9 cellular contexts compared by ENCODE assay signal in the genomic region with DNA sequence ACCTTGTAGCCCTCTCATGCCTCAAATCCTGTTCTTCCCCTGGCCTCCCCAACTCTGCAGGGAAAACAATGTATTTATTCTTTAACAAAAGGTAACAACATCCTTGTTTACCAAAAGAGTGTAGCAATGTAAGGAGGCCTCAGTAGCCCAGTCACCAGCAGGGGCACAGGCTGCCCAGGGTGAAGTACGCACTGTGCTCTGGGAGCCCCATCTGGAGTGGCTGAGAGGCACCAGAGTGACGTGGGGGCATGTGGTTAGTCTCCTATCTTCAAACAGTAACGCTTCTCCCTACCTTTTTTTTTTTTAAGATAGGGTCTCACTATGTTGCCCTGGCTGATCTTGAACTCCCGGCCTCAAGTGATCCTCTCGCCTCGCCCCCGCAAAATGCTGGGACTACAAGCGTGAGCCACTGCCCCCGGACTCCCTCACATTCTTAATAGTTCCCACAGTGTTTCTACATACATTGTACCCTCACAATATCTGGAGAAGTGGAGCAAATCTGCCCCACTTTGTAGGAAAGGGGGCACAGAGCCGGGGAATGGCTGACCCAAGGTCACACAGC. TPM values are rescaled to one million over a fixed set of nuclear protein-coding genes. Genes with fewer than 3 reads are reported as not detected.
DNase-seq lines count a peak whose midpoint lies in the region; ATAC-seq and TF ChIP-seq lines count a peak whose summit lies in the region.
"Had no signal": no experiment of that assay in that cellular context is flagged by ENCODE, and none has a peak within 500 bp of the region (broad histone marks: within the 10 kb centered on the region; RNA-seq: fewer than 3 reads in every experiment).

No MANE protein-coding gene starts in this region.

- no peak for TF ChIP-seq POLR2A in body of pancreas (IDR thresholded peaks at IDR 0.05)

- H3K9me3 ChIP-seq in body of pancreas: no peaks in the 10 kb centered on the region
- H3K9me3 ChIP-seq in naive thymus-derived CD4-positive, alpha-beta T cell (ENCODE audit: control insufficient read depth in 2 of 3, low read length in 3 of 3): no peaks in the 10 kb centered on the region

- peaks cover 73% of the 10 kb centered on the region for H3K4me1 Mint-ChIP-seq in activated naive CD8-positive, alpha-beta T cell (ENCODE audit: low read depth)
- peaks cover 73% of the 10 kb centered on the region for H3K4me1 Mint-ChIP-seq in activated naive CD8-positive, alpha-beta T cell treated with anti-CD3 and anti-CD28 coated beads, Interleukin-2, amount 50 U/mL, for 24 hours
- H3K4me1 Mint-ChIP-seq in naive thymus-derived CD4-positive, alpha-beta T cell: peaks cover 54 to 76% (median 75%) of the 10 kb centered on the region in 7 donors
- peaks cover 49% of the 10 kb centered on the region for H3K4me1 Mint-ChIP-seq in type B pancreatic cell (ENCODE audit: unreplicated experiment)

- intact Hi-C loops in body of pancreas (cut with DNase I): no loop called here
- intact Hi-C loops in naive thymus-derived CD4-positive, alpha-beta T cell (cut with micrococcal nuclease): no loop called here

- peak in 2 of 7 experiments; percentile 17 to 28 for TF ChIP-seq CTCF in body of pancreas (IDR thresholded peaks at IDR 0.05)
- no peak for TF ChIP-seq CTCF in type B pancreatic cell (conservative IDR thresholded peaks at IDR 0.05)

- H3K27me3 ChIP-seq in body of pancreas: no peaks in the 10 kb centered on the region
- H3K27me3 ChIP-seq in naive thymus-derived CD4-positive, alpha-beta T cell (ENCODE audit: control insufficient read depth in 2 of 2, insufficient read depth in 2 of 2, low read length in 2 of 2): no peaks in the 10 kb centered on the region

- CTCF ChIA-PET in naive thymus-derived CD4-positive, alpha-beta T cell (lab: Charles Lee): no interaction called here

- H3K27me3 Mint-ChIP-seq in activated naive CD8-positive, alpha-beta T cell: no peaks in the 10 kb centered on the region
- H3K27me3 Mint-ChIP-seq in activated naive CD8-positive, alpha-beta T cell treated with anti-CD3 and anti-CD28 coated beads, Interleukin-2, amount 50 U/mL, for 24 hours: no peaks in the 10 kb centered on the region
- H3K27me3 Mint-ChIP-seq in naive thymus-derived CD4-positive, alpha-beta T cell: no peaks in the 10 kb centered on the region
- H3K27me3 Mint-ChIP-seq in type B pancreatic cell: peaks cover 5% of the 10 kb centered on the region

- H3K27ac ChIP-seq in body of pancreas: peak overlapping the region; percentile 83 to 93 (median 92)
- no peak overlapping the region for H3K27ac ChIP-seq in naive thymus-derived CD4-positive, alpha-beta T cell (ENCODE audit: low read depth, low read length)

- peak overlapping the region; percentile 92 for H3K4me3 Mint-ChIP-seq in activated naive CD8-positive, alpha-beta T cell
- H3K4me3 Mint-ChIP-seq in activated naive CD8-positive, alpha-beta T cell treated with anti-CD3 and anti-CD28 coated beads, Interleukin-2, amount 50 U/mL, for 24 hours: no peak overlapping the region
- H3K4me3 Mint-ChIP-seq in naive thymus-derived CD4-positive, alpha-beta T cell: peak overlapping the region in 9 of 10 donors; percentile 29 to 92 (median 90)
- H3K4me3 Mint-ChIP-seq in type B pancreatic cell: no peak overlapping the region

- H3K27ac Mint-ChIP-seq in activated naive CD8-positive, alpha-beta T cell: peak overlapping the region; percentile 34
- H3K27ac Mint-ChIP-seq in activated naive CD8-positive, alpha-beta T cell treated with anti-CD3 and anti-CD28 coated beads, Interleukin-2, amount 50 U/mL, for 24 hours: no peak overlapping the region
- peak overlapping the region; percentile 3 to 94 (median 80) for H3K27ac Mint-ChIP-seq in naive thymus-derived CD4-positive, alpha-beta T cell
- H3K27ac Mint-ChIP-seq in type B pancreatic cell: peak overlapping the region; percentile 62

- H3K4me3 ChIP-seq in body of pancreas: no peak overlapping the region
- no peak overlapping the region for H3K4me3 ChIP-seq in naive thymus-derived CD4-positive, alpha-beta T cell (ENCODE audit: low read length)

- H3K36me3 Mint-ChIP-seq in activated naive CD8-positive, alpha-beta T cell: no peaks in the 10 kb centered on the region
- peaks cover 36% of the 10 kb centered on the region for H3K36me3 Mint-ChIP-seq in activated naive CD8-positive, alpha-beta T cell treated with anti-CD3 and anti-CD28 coated beads, Interleukin-2, amount 50 U/mL, for 24 hours (ENCODE audit: low read depth)
- H3K36me3 Mint-ChIP-seq in naive thymus-derived CD4-positive, alpha-beta T cell: peaks cover 0 to 12% (median 0%) of the 10 kb centered on the region in 5 donors
- H3K36me3 Mint-ChIP-seq in type B pancreatic cell: no peaks in the 10 kb centered on the region

- POLR2A ChIA-PET in naive thymus-derived CD4-positive, alpha-beta T cell (lab: Charles Lee): interaction anchor here (0.6 to 5.6 kb wide), 4 partner anchors 8 to 85 kb away, joined by 3 to 83 read pairs (median 40); a partner anchor contains a TSS

- 37 to 52% methylated on average over 10 of the region's 10 CpGs for WGBS in body of pancreas, 2 donors

- DNase-seq in activated naive CD8-positive, alpha-beta T cell treated with anti-CD3 and anti-CD28 coated beads, Interleukin-2, amount 50 U/mL, for 24 hours: no peak
- DNase-seq in body of pancreas: peak in 2 of 4 donors; percentile 60 to 62
- DNase-seq in naive thymus-derived CD4-positive, alpha-beta T cell: no peak
- DNase-seq in type B pancreatic cell (ENCODE audit: extremely low spot score, unreplicated experiment): no peak
- no peak for DNase-seq in activated gamma-delta T cell (lab: John Stamatoyannopoulos, UW)
- DNase-seq in NCI-H1694 (lab: John Stamatoyannopoulos, UW): no peak
- DNase-seq in HuH-7 (ENCODE audit: low spot score): no peak
- DNase-seq: activated CD4-positive, alpha-beta T cell treated with anti-CD3 and anti-CD28 coated beads, Interleukin-2, amount 50 U/mL, for 48 hours had no signal

- H3K9me3 Mint-ChIP-seq in activated naive CD8-positive, alpha-beta T cell (ENCODE audit: low read depth): no peaks in the 10 kb centered on the region
- H3K9me3 Mint-ChIP-seq in activated naive CD8-positive, alpha-beta T cell treated with anti-CD3 and anti-CD28 coated beads, Interleukin-2, amount 50 U/mL, for 24 hours: no peaks in the 10 kb centered on the region
- no peaks in the 10 kb centered on the region for H3K9me3 Mint-ChIP-seq in naive thymus-derived CD4-positive, alpha-beta T cell
- H3K9me3 Mint-ChIP-seq in type B pancreatic cell: no peaks in the 10 kb centered on the region

- no peaks in the 10 kb centered on the region for H3K36me3 ChIP-seq in body of pancreas (replicated peaks in 1 of 2; ENCODE audit: insufficient read depth in 1 of 2, low read depth in 2 of 2)
- peaks cover 0 to 9% (median 0%) of the 10 kb centered on the region in 3 experiments for H3K36me3 ChIP-seq in naive thymus-derived CD4-positive, alpha-beta T cell (ENCODE audit: control insufficient read depth in 2 of 3, insufficient read depth in 3 of 3, low read length in 3 of 3)

- no peak for ATAC-seq in activated naive CD8-positive, alpha-beta T cell treated with anti-CD3 and anti-CD28 coated beads, Interleukin-2, amount 50 U/mL, for 24 hours
- ATAC-seq in body of pancreas: no peak
- ATAC-seq in naive thymus-derived CD4-positive, alpha-beta T cell: no peak

- H3K4me1 ChIP-seq in body of pancreas: peaks cover 83% of the 10 kb centered on the region
- H3K4me1 ChIP-seq in naive thymus-derived CD4-positive, alpha-beta T cell (ENCODE audit: control insufficient read depth in 2 of 2, insufficient read depth in 2 of 2, low read length in 2 of 2): peaks cover 29 to 75% of the 10 kb centered on the region in 2 donors

RNA-seq across cellular contexts. Expression of a gene that starts 51.3 kb away (rescaled TPM):
- total RNA-seq in body of pancreas (10 to 100 TPM; 79.1 to 83.3 TPM), type B pancreatic cell (ENCODE audit: low replicate concordance) (37.2 and 49.8 TPM in 2 replicates)
- total RNA-seq in naive thymus-derived CD4-positive, alpha-beta T cell: 10 to 100 TPM; 63.3 to 97.4 (median 72.2) TPM
- polyA plus RNA-seq in naive thymus-derived CD4-positive, alpha-beta T cell: 10 to 100 TPM; 21.3 to 50.4 TPM

Comparison
In these comparisons a context has a peak if more than half of its experiments do, and no peak if none do; other contexts are left out.
1. H3K4me3 Mint-ChIP-seq: peak in activated naive CD8-positive, alpha-beta T cell (single experiment) and naive thymus-derived CD4-positive, alpha-beta T cell (9 of 10); none in activated naive CD8-positive, alpha-beta T cell treated with anti-CD3 and anti-CD28 coated beads, Interleukin-2, amount 50 U/mL, for 24 hours (single experiment) and type B pancreatic cell (single experiment).